1 cellular context compared by ENCODE assay signal in the genomic region with DNA sequence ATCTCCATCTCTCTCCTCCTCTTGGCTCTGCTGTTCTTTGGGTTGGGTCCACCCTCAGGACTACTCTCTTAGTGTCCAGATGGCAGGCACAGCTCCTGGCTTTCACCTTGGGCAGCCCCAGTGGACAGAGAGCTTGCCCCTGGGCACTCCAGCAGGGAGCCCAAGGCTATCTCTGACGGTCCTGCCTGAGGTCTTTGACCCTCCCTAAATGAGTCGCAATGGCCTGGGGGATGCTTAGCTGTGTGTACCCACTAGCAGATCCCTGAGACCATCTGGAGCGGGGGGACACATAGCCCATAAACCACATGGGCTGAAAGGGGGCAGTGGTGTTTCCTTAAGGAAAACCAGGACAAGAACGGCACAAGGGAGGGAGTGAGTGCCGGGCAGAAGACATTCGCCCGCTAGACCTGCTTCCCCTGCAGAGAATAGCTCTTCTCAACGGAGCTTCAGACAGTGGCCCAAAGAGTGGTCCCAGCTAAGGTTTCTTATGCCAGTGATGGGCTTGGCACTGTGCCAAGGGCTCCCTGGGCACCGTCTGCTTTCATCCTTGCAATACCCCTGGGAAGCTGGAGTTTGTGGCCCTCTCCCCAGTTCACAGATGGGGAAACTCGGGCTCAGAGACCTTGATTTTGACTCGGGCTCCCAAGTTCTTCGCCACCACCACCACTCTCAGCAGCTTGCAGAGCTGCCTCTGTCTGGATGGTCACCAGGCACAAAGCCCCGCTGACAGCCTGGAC.
TF ChIP-seq lines count a peak whose summit lies in the region.

No MANE protein-coding gene starts in this region.

TF ChIP-seq in Ishikawa, 13 proteins besides CTCF, POLR2A, EP300 and RAD21 (continued from another document):
- TF ChIP-seq, protein P1, sequence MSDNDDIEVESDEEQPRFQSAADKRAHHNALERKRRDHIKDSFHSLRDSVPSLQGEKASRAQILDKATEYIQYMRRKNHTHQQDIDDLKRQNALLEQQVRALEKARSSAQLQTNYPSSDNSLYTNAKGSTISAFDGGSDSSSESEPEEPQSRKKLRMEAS (IDR thresholded peaks at IDR 0.05), result no peak
- no peak for TF ChIP-seq YY1 (IDR thresholded peaks at IDR 0.05; ENCODE audit: low read depth)
- TF ChIP-seq NFIC (IDR thresholded peaks at IDR 0.05), result peak; percentile 73
- no peak for TF ChIP-seq TEAD4 (IDR thresholded peaks at IDR 0.05)
